In genomic region chr16:70644763-70645597, GRCh38 we compare ENCODE assay signal across 19 cellular contexts. TPM values are rescaled to one million over a fixed set of nuclear protein-coding genes. Genes with fewer than 3 reads are reported as not detected.
DNase-seq lines count a peak whose midpoint lies in the region; ATAC-seq, FAIRE-seq and TF ChIP-seq lines count a peak whose summit lies in the region.
"Had no signal": no experiment of that assay in that cellular context is flagged by ENCODE, and none has a peak within 500 bp of the region (broad histone marks: within the 10 kb centered on the region; RNA-seq: fewer than 3 reads in every experiment).

No MANE protein-coding gene starts in this region.

- WGBS in HepG2 (ENCODE audit: low lambda C conversion rate), result 35% methylated on average over 10 of the region's 10 CpGs
- WGBS in right lobe of liver (ENCODE audit: insufficient coverage, low coverage, low lambda C conversion rate, missing lambda C conversion rate), result 53% methylated on average over 3 of the region's 10 CpGs
- WGBS in GM12878 (ENCODE audit: insufficient coverage, insufficient replicate concordance, low lambda C conversion rate, missing lambda C conversion rate), result 28% methylated on average over 10 of the region's 10 CpGs
- WGBS in psoas muscle, 3 donors, result 81 to 94% (median 84%) methylated on average over 10 of the region's 10 CpGs
- 71 to 79% (median 75%) methylated on average over 10 of the region's 10 CpGs for WGBS in small intestine, 3 donors

- peaks cover 8% of the 10 kb centered on the region; the same call in 1 of the 2 replicates for H3K4me1 ChIP-seq in HepG2 (ENCODE audit: insufficient read depth, low read length)
- H3K4me1 ChIP-seq in right lobe of liver, result no peaks in the 10 kb centered on the region
- H3K4me1 ChIP-seq in GM12878 (ENCODE audit: control insufficient read depth, insufficient read depth, low read length), result no peaks in the 10 kb centered on the region
- H3K4me1 ChIP-seq in psoas muscle, result peaks cover 13% of the 10 kb centered on the region
- H3K4me1 ChIP-seq in small intestine (ENCODE audit: control insufficient read depth in 2 of 2, insufficient read depth in 1 of 2, low read depth in 1 of 2, low read length in 1 of 2), result no peaks in the 10 kb centered on the region
- H3K4me1 ChIP-seq: Peyer's patch, uterus had no signal

- TF ChIP-seq EP300 in HepG2 (IDR thresholded peaks at IDR 0.05; ENCODE audit: low read depth in 2 of 2, low read length in 2 of 2) (no peak), HepG2 (CRISPR knock-in tag; IDR thresholded peaks at IDR 0.05; ENCODE audit: borderline replicate concordance) (no peak), GM12878 (IDR thresholded peaks at IDR 0.05; ENCODE audit: borderline replicate concordance in 1 of 2, control insufficient read depth in 1 of 2, low read depth in 2 of 2, low read length in 2 of 2) (no peak)

- H3K4me2 ChIP-seq in HepG2 (ENCODE audit: low read depth, low read length) (no peak overlapping the region), GM12878 (ENCODE audit: control insufficient read depth, insufficient read depth) (no peak overlapping the region)

- BruUV-seq in HepG2 (replicated peaks; lab: Mats Ljungman, UMichigan), result no TSS peak
- BruUV-seq in GM12878 (replicated peaks; lab: Mats Ljungman, UMichigan), result no TSS peak

- DNase-seq in HepG2 (ENCODE audit: low spot score) (no peak), right lobe of liver (no peak), HEK293T (ENCODE audit: extremely low spot score) (peak; percentile 19), GM12878 (ENCODE audit: low read depth, low spot score) (no peak), psoas muscle (no peak), small intestine (no peak), glutamatergic neuron (no peak), islet precursor cell (no peak)
- DNase-seq: activated CD4-positive, alpha-beta T cell treated with anti-CD3 and anti-CD28 coated beads, Interleukin-2, amount 10 ng/mL, durations not matched to agents 7 days and 5 days; activated gamma-delta T cell treated with Interleukin-2 at 50 U/mL for 16 hours; effector memory CD4-positive, alpha-beta T cell; head of caudate nucleus; immature natural killer cell; NCI-H2029; Peyer's patch; stimulated activated CD4-positive, alpha-beta T cell treated with anti-CD3 and anti-CD28 coated beads, Interleukin-4, amount 100 ng/mL, for 24 hours; uterus had no signal

- H3K36me3 Mint-ChIP-seq in glutamatergic neuron (ENCODE audit: unreplicated experiment), result peaks cover 9% of the 10 kb centered on the region
- H3K36me3 Mint-ChIP-seq: immature natural killer cell had no signal

- H3K27me3 Mint-ChIP-seq in glutamatergic neuron (ENCODE audit: unreplicated experiment), result no peaks in the 10 kb centered on the region

- H4K20me1 ChIP-seq in HepG2 (ENCODE audit: insufficient read depth, low read length), result no peaks in the 10 kb centered on the region
- H4K20me1 ChIP-seq in GM12878 (ENCODE audit: control insufficient read depth, insufficient read depth), result no peaks in the 10 kb centered on the region

- TF ChIP-seq CTCF in HepG2 (CRISPR knock-in tag; IDR thresholded peaks at IDR 0.05) (peak; percentile 54), right lobe of liver (IDR thresholded peaks at IDR 0.05) (no peak), GM12878 (IDR thresholded peaks at IDR 0.05 in 2 of 3, conservative IDR thresholded peaks at IDR 0.05 in 1 of 3; ENCODE audit: control insufficient read depth in 2 of 3, extremely low read depth in 1 of 3, insufficient read depth in 1 of 3, low read depth in 3 of 3, low read length in 3 of 3) (0 out of 6 replicates have a peak, but pooled peaks of 1 of the 3 experiments have one; percentile 2), psoas muscle (IDR thresholded peaks at IDR 0.05) (no peak), glutamatergic neuron (IDR thresholded peaks at IDR 0.05; ENCODE audit: partially characterized antibody, unreplicated experiment) (no peak)

- CTCF ChIA-PET in HepG2 (lab: Yijun Ruan, JAX; ENCODE audit: low intra/inter-chr PET ratio, low total read pairs) (interaction anchor here (1.3 kb wide), 1 partner anchor 125 kb away, joined by 6 read pairs; no protein-coding TSS in a partner anchor), HEK293T (lab: Yijun Ruan, JAX) (no interaction called here), GM12878 (lab: Yijun Ruan, JAX) (no interaction called here)

- H2AFZ ChIP-seq in HepG2 (ENCODE audit: low read length) (no peak overlapping the region), GM12878 (ENCODE audit: control insufficient read depth, low read depth, low read length) (no peak overlapping the region)
- H2AFZ ChIP-seq: parathyroid adenoma had no signal

- H3K27ac Mint-ChIP-seq in glutamatergic neuron (ENCODE audit: unreplicated experiment), result no peak overlapping the region
- H3K27ac Mint-ChIP-seq: activated CD4-positive, alpha-beta T cell treated with anti-CD3 and anti-CD28 coated beads, Interleukin-2, amount 10 ng/mL, durations not matched to agents 7 days and 5 days; immature natural killer cell had no signal

- peak; percentile 59 for FAIRE-seq in HepG2 (lab: Jason Lieb, UNC)
- no peak for FAIRE-seq in GM12878 (lab: Jason Lieb, UNC)
- FAIRE-seq in small intestine (lab: Jason Lieb, UNC), result no peak

- SMC1A ChIA-PET in GM12878 (lab: Charles Lee; ENCODE audit: uncharacterized antibody, unreplicated experiment), result no interaction called here

- TF ChIP-seq RAD21 in HepG2 (CRISPR knock-in tag; IDR thresholded peaks at IDR 0.05), result no peak
- TF ChIP-seq RAD21 in GM12878 (IDR thresholded peaks at IDR 0.05; ENCODE audit: insufficient read depth, low read depth, low read length), result peak; percentile 26; the same call in 1 of the 2 replicates

- H3K27ac ChIP-seq in HepG2 (ENCODE audit: extremely low read length, insufficient read depth, low read length) (no peak overlapping the region), right lobe of liver (no peak overlapping the region), GM12878 (ENCODE audit: control insufficient read depth, insufficient read depth) (no peak overlapping the region), psoas muscle (no peak overlapping the region), small intestine (ENCODE audit: low read depth in 1 of 2, low read length in 1 of 2) (no peak overlapping the region)
- H3K27ac ChIP-seq: parathyroid adenoma, Peyer's patch, uterus had no signal

- peaks cover 10% of the 10 kb centered on the region for H3K4me1 Mint-ChIP-seq in glutamatergic neuron (ENCODE audit: low read depth, unreplicated experiment)
- H3K4me1 Mint-ChIP-seq: activated CD4-positive, alpha-beta T cell treated with anti-CD3 and anti-CD28 coated beads, Interleukin-2, amount 10 ng/mL, durations not matched to agents 7 days and 5 days; central memory CD8-positive, alpha-beta T cell; immature natural killer cell had no signal

- TF ChIP-seq POLR2A in HepG2 (IDR thresholded peaks at IDR 0.05; ENCODE audit: insufficient read depth in 1 of 2, low read depth in 2 of 2, low read length in 2 of 2), result no peak
- TF ChIP-seq POLR2A in right lobe of liver (IDR thresholded peaks at IDR 0.05), result no peak
- no peak for TF ChIP-seq POLR2A in GM12878 (IDR thresholded peaks at IDR 0.05; ENCODE audit: low read depth, low read length)

- H3K9ac ChIP-seq in HepG2 (ENCODE audit: insufficient read depth, low read depth, low read length) (no peak overlapping the region), GM12878 (ENCODE audit: control insufficient read depth, insufficient read depth, low read length) (no peak overlapping the region)
- H3K9ac ChIP-seq: parathyroid adenoma had no signal

- H3K36me3 ChIP-seq in HepG2 (replicated peaks in 1 of 2; ENCODE audit: control insufficient read depth in 1 of 2, insufficient read depth in 2 of 2, low read length in 2 of 2) (no peaks in the 10 kb centered on the region), right lobe of liver (no peaks in the 10 kb centered on the region), GM12878 (ENCODE audit: control insufficient read depth in 2 of 2, insufficient read depth in 2 of 2, low read length in 1 of 2) (no peaks in the 10 kb centered on the region), psoas muscle (ENCODE audit: insufficient read depth in 1 of 2, low read depth in 1 of 2) (no peaks in the 10 kb centered on the region), small intestine (ENCODE audit: control insufficient read depth in 2 of 2, insufficient read depth in 2 of 2, low read length in 2 of 2) (no peaks in the 10 kb centered on the region)
- H3K36me3 ChIP-seq: Peyer's patch, uterus had no signal

- H3K4me3 ChIP-seq in HepG2 (replicated peaks in 1 of 3; ENCODE audit: insufficient read depth in 1 of 3, low read depth in 2 of 3, low read length in 3 of 3), result no peak overlapping the region
- H3K4me3 ChIP-seq in right lobe of liver, result no peak overlapping the region
- no peak overlapping the region for H3K4me3 ChIP-seq in GM12878
- H3K4me3 ChIP-seq in psoas muscle, result no peak overlapping the region
- H3K4me3 ChIP-seq in small intestine (ENCODE audit: low read depth in 1 of 2, low read length in 2 of 2), result no peak overlapping the region
- H3K4me3 ChIP-seq: Peyer's patch, uterus had no signal

- POLR2A ChIA-PET in HepG2 (lab: Yijun Ruan, JAX) (no interaction called here), HEK293T (lab: Yijun Ruan, JAX) (no interaction called here), GM12878 (lab: Charles Lee) (no interaction called here)

- ATAC-seq in HepG2 (peak; percentile 51), right lobe of liver (no peak), GM12878 (peak; percentile 54), psoas muscle (no peak)

- in situ Hi-C loops in HepG2 (cut with HindIII; ENCODE audit: extremely low pct_ligation_motif_present, low pct_unique_long_range_greater_than_20kb), result no loop called here
- in situ Hi-C loops in GM12878 (cut with MboI), result no loop called here

- H3K27me3 ChIP-seq in HepG2 (ENCODE audit: control insufficient read depth in 1 of 2, insufficient read depth in 2 of 2, low read length in 2 of 2), result peaks cover 10 to 46% of the 10 kb centered on the region in 2 experiments; a peak in 4 of 5 replicates
- H3K27me3 ChIP-seq in right lobe of liver, result no peaks in the 10 kb centered on the region
- no peaks in the 10 kb centered on the region for H3K27me3 ChIP-seq in GM12878 (replicated peaks in 1 of 2; ENCODE audit: control insufficient read depth in 2 of 2, insufficient read depth in 2 of 2, low read length in 1 of 2)
- H3K27me3 ChIP-seq in psoas muscle (ENCODE audit: insufficient read depth in 3 of 3, low read length in 2 of 3), result no peaks in the 10 kb centered on the region
- no peaks in the 10 kb centered on the region for H3K27me3 ChIP-seq in small intestine (ENCODE audit: control insufficient read depth in 2 of 2, insufficient read depth in 2 of 2, low read length in 2 of 2)
- H3K27me3 ChIP-seq: Peyer's patch, uterus had no signal

- H3K4me3 Mint-ChIP-seq in glutamatergic neuron (ENCODE audit: unreplicated experiment), result no peak overlapping the region
- H3K4me3 Mint-ChIP-seq: activated CD4-positive, alpha-beta T cell treated with anti-CD3 and anti-CD28 coated beads, Interleukin-2, amount 10 ng/mL, durations not matched to agents 7 days and 5 days; central memory CD8-positive, alpha-beta T cell; immature natural killer cell had no signal

- intact Hi-C loops in HepG2 (cut with micrococcal nuclease; ENCODE audit: unreplicated experiment) (loop anchor here (5.0 kb wide), 1 partner anchor 68 kb away; no protein-coding TSS in a partner anchor), right lobe of liver (cut with DNase I) (no loop called here), GM12878 (cut with micrococcal nuclease; ENCODE audit: unreplicated experiment) (no loop called here), psoas muscle (cut with DNase I) (loop anchor here (2.0 to 5.0 kb wide), 3 partner anchors 66 to 253 kb away; no protein-coding TSS in a partner anchor)

- no peaks in the 10 kb centered on the region for H3K9me3 ChIP-seq in HepG2 (ENCODE audit: low read length)
- no peaks in the 10 kb centered on the region for H3K9me3 ChIP-seq in right lobe of liver
- no peaks in the 10 kb centered on the region for H3K9me3 ChIP-seq in GM12878 (replicated peaks; ENCODE audit: control insufficient read depth, insufficient read depth, low read length)
- no peaks in the 10 kb centered on the region for H3K9me3 ChIP-seq in psoas muscle
- H3K9me3 ChIP-seq in small intestine (ENCODE audit: control insufficient read depth, low read depth), result no peaks in the 10 kb centered on the region
- H3K9me3 ChIP-seq: Peyer's patch, uterus had no signal

- H3K79me2 ChIP-seq in HepG2 (ENCODE audit: insufficient read depth, low read length), result no peaks in the 10 kb centered on the region
- H3K79me2 ChIP-seq in GM12878 (ENCODE audit: control insufficient read depth, insufficient read depth, low read length), result no peaks in the 10 kb centered on the region
- H3K79me2 ChIP-seq: parathyroid adenoma had no signal

- peaks cover 3% of the 10 kb centered on the region for H3K9me3 Mint-ChIP-seq in glutamatergic neuron (ENCODE audit: unreplicated experiment)
- H3K9me3 Mint-ChIP-seq: activated CD4-positive, alpha-beta T cell treated with anti-CD3 and anti-CD28 coated beads, Interleukin-2, amount 10 ng/mL, durations not matched to agents 7 days and 5 days; central memory CD8-positive, alpha-beta T cell; immature natural killer cell had no signal

- RAD21 ChIA-PET in GM12878 (lab: Charles Lee; ENCODE audit: unreplicated experiment), result no interaction called here

RNA-seq across cellular contexts. Expression of gene IL34, which starts 1.4 kb away (rescaled TPM):
- total RNA-seq in HepG2 (2016; rRNA removed; fragmentation: Illumina TruSeq; extraction: Trizol) (1.2 and 1.4 TPM in 2 replicates), right lobe of liver (1 to 10 TPM in 1 of 6 experiments, under 1 TPM in 5; 0.27 to 1.1 (median 0.49) TPM), GM12878 (2014; rRNA removed) (0.65 TPM in 1 of 2 replicates, not detected in the other), GM12878 (2014; rRNA removed; fragmentation: Illumina TruSeq; extraction: Trizol) (not detected in 2 replicates), GM12878 (2021) (not detected in 2 replicates), psoas muscle (10 to 100 TPM in 2 of 4 donors, 1 to 10 TPM in 2; 6.5 to 18.5 (median 9.0) TPM), glutamatergic neuron (ENCODE audit: unreplicated experiment) (0.42 TPM)
- total RNA-seq in HepG2 (2016; cell fraction: cytosol; rRNA removed; fragmentation: Illumina TruSeq; extraction: Trizol; ENCODE audit: low read depth), result 1.0 and 1.6 TPM in 2 replicates
- total RNA-seq in HepG2 (2016; cell fraction: insoluble cytoplasmic fraction; rRNA removed; fragmentation: Illumina TruSeq; extraction: Trizol), result 1.2 and 1.3 TPM in 2 replicates
- total RNA-seq in HepG2 (2016; cell fraction: membrane; rRNA removed; fragmentation: Illumina TruSeq; extraction: Trizol), result 1.8 and 2.4 TPM in 2 replicates
- 0.31 and 0.40 TPM in 2 replicates for total RNA-seq in HepG2 (2016; cell fraction: nucleus; rRNA removed; fragmentation: Illumina TruSeq; extraction: Trizol)
- polyA plus RNA-seq in HepG2 (2011; rRNA removed) (1.3 and 1.6 TPM in 2 replicates), GM12878 (2011; rRNA removed) (not detected in 2 replicates), GM12878 (2014; fragmentation: Illumina TruSeq; extraction: Trizol) (0.40 TPM in 1 of 2 replicates, not detected in the other), GM12878 (2014; fragmentation: Nextera tagmentation; extraction: Ambion mirVana) (not detected), GM12878 (2014; rRNA removed) (0.27 TPM in 1 of 2 replicates, not detected in the other), GM12878 (2016; fragmentation: Nextera tagmentation; extraction: Ambion mirVana) (not detected), psoas muscle (1 to 10 TPM in 2 of 3 donors, under 1 TPM in 1; 0.89 to 3.7 (median 2.2) TPM), small intestine (1 to 10 TPM in 2 of 3 donors, not detected in 1; 1.5 to 6.5 TPM)
- 1.1 and 2.2 TPM in 2 replicates for polyA plus RNA-seq in HepG2 (2011; cell fraction: cytosol; rRNA removed)
- polyA plus RNA-seq in HepG2 (2011; cell fraction: nucleus; rRNA removed), result 0.83 and 1.9 TPM in 2 replicates
- polyA plus RNA-seq in HepG2 (2012), result 0.83 TPM in 2 replicates
- polyA plus RNA-seq in HepG2 (2016; cell fraction: cytosol; fragmentation: Illumina TruSeq; extraction: Trizol; ENCODE audit: low read depth), result 1.3 and 2.1 TPM in 2 replicates
- 0.84 and 0.90 TPM in 2 replicates for polyA plus RNA-seq in HepG2 (2016; cell fraction: insoluble cytoplasmic fraction; fragmentation: Illumina TruSeq; extraction: Trizol; ENCODE audit: low read depth)
- 1.2 and 1.6 TPM in 2 replicates for polyA plus RNA-seq in HepG2 (2016; cell fraction: membrane; fragmentation: Illumina TruSeq; extraction: Trizol; ENCODE audit: low read depth)
- polyA plus RNA-seq in HepG2 (2016; cell fraction: nucleus; fragmentation: Illumina TruSeq; extraction: Trizol; ENCODE audit: insufficient read depth, low read depth), result 0.96 and 1.1 TPM in 2 replicates
- 1.0 TPM in 1 of 2 replicates, not detected in the other for polyA minus RNA-seq in HepG2 (2011; rRNA and poly(A)+ RNA removed; ENCODE audit: low replicate concordance)
- 0.35 TPM in 1 of 2 replicates, not detected in the other for polyA minus RNA-seq in HepG2 (2011; cell fraction: cytosol; rRNA and poly(A)+ RNA removed)
- 0.50 and 1.5 TPM in 2 replicates for polyA minus RNA-seq in HepG2 (2011; cell fraction: nucleus; rRNA and poly(A)+ RNA removed)
- total RNA-seq in GM12878 (2013; cell fraction: nucleolus; rRNA removed), result not detected in 2 replicates
- not detected for polyA plus RNA-seq in GM12878 (2011; ENCODE audit: low read depth)
- 0.09 TPM in 1 of 2 replicates, not detected in the other for polyA plus RNA-seq in GM12878 (2011; cell fraction: cytosol; rRNA removed)
- not detected in 2 replicates for polyA plus RNA-seq in GM12878 (2011; cell fraction: nucleus; rRNA removed)
- polyA plus RNA-seq in GM12878 (2012), result 0.08 TPM in 1 of 2 replicates, not detected in the other
- not detected in 2 replicates for polyA minus RNA-seq in GM12878 (2011; rRNA and poly(A)+ RNA removed)
- not detected in 2 replicates for polyA minus RNA-seq in GM12878 (2011; cell fraction: cytosol; rRNA and poly(A)+ RNA removed)
- not detected in 2 replicates for polyA minus RNA-seq in GM12878 (2011; cell fraction: nucleus; rRNA and poly(A)+ RNA removed)
- total RNA-seq: activated CD4-positive, alpha-beta T cell treated with anti-CD3 and anti-CD28 coated beads, Interleukin-2, amount 10 ng/mL, durations not matched to agents 7 days and 5 days had no signal
- polyA plus RNA-seq: immature natural killer cell had no signal

RNA-seq across cellular contexts. Expression of gene MTSS2, which starts 40.9 kb away (rescaled TPM):
- total RNA-seq in HepG2 (2016; rRNA removed; fragmentation: Illumina TruSeq; extraction: Trizol) (84.6 and 132 TPM in 2 replicates), right lobe of liver (100 to 1,000 TPM in 2 of 6 experiments, 10 to 100 TPM in 4; 28.5 to 117 (median 80.2) TPM), GM12878 (2014; rRNA removed) (under 0.01 and 0.16 TPM in 2 replicates), GM12878 (2014; rRNA removed; fragmentation: Illumina TruSeq; extraction: Trizol) (0.13 TPM in 1 of 2 replicates, not detected in the other), GM12878 (2021) (0.51 and 0.74 TPM in 2 replicates), psoas muscle (100 to 1,000 TPM; 104 to 166 (median 110) TPM), glutamatergic neuron (ENCODE audit: unreplicated experiment) (36.2 TPM)
- 43.5 and 50.3 TPM in 2 replicates for total RNA-seq in HepG2 (2016; cell fraction: cytosol; rRNA removed; fragmentation: Illumina TruSeq; extraction: Trizol; ENCODE audit: low read depth)
- 77.0 and 127 TPM in 2 replicates for total RNA-seq in HepG2 (2016; cell fraction: insoluble cytoplasmic fraction; rRNA removed; fragmentation: Illumina TruSeq; extraction: Trizol)
- total RNA-seq in HepG2 (2016; cell fraction: membrane; rRNA removed; fragmentation: Illumina TruSeq; extraction: Trizol), result 144 and 145 TPM in 2 replicates
- total RNA-seq in HepG2 (2016; cell fraction: nucleus; rRNA removed; fragmentation: Illumina TruSeq; extraction: Trizol), result 105 and 134 TPM in 2 replicates
- polyA plus RNA-seq in HepG2 (2011; rRNA removed) (242 and 284 TPM in 2 replicates), GM12878 (2011; rRNA removed) (0.01 and 0.05 TPM in 2 replicates), GM12878 (2014; fragmentation: Illumina TruSeq; extraction: Trizol) (0.03 and 0.25 TPM in 2 replicates), GM12878 (2014; fragmentation: Nextera tagmentation; extraction: Ambion mirVana) (not detected), GM12878 (2014; rRNA removed) (0.11 and 0.14 TPM in 2 replicates), GM12878 (2016; fragmentation: Nextera tagmentation; extraction: Ambion mirVana) (not detected), psoas muscle (100 to 1,000 TPM in 1 of 3 donors, 10 to 100 TPM in 2; 50.0 to 120 (median 94.3) TPM), small intestine (10 to 100 TPM in 1 of 3 donors, 1 to 10 TPM in 2; 2.9 to 15.2 (median 7.3) TPM)
- 101 and 160 TPM in 2 replicates for polyA plus RNA-seq in HepG2 (2011; cell fraction: cytosol; rRNA removed)
- polyA plus RNA-seq in HepG2 (2011; cell fraction: nucleus; rRNA removed), result 555 and 802 TPM in 2 replicates
- 157 and 253 TPM in 2 replicates for polyA plus RNA-seq in HepG2 (2012)
- 47.6 and 47.9 TPM in 2 replicates for polyA plus RNA-seq in HepG2 (2016; cell fraction: cytosol; fragmentation: Illumina TruSeq; extraction: Trizol; ENCODE audit: low read depth)
- 136 and 193 TPM in 2 replicates for polyA plus RNA-seq in HepG2 (2016; cell fraction: insoluble cytoplasmic fraction; fragmentation: Illumina TruSeq; extraction: Trizol; ENCODE audit: low read depth)
- 144 and 154 TPM in 2 replicates for polyA plus RNA-seq in HepG2 (2016; cell fraction: membrane; fragmentation: Illumina TruSeq; extraction: Trizol; ENCODE audit: low read depth)
- polyA plus RNA-seq in HepG2 (2016; cell fraction: nucleus; fragmentation: Illumina TruSeq; extraction: Trizol; ENCODE audit: insufficient read depth, low read depth), result 467 and 522 TPM in 2 replicates
- 24.5 and 186 TPM in 2 replicates for polyA minus RNA-seq in HepG2 (2011; rRNA and poly(A)+ RNA removed; ENCODE audit: low replicate concordance)
- polyA minus RNA-seq in HepG2 (2011; cell fraction: cytosol; rRNA and poly(A)+ RNA removed), result 155 and 166 TPM in 2 replicates
- polyA minus RNA-seq in HepG2 (2011; cell fraction: nucleus; rRNA and poly(A)+ RNA removed), result 97.5 and 127 TPM in 2 replicates
- 0.21 and 0.27 TPM in 2 replicates for total RNA-seq in GM12878 (2013; cell fraction: nucleolus; rRNA removed)
- polyA plus RNA-seq in GM12878 (2011; ENCODE audit: low read depth), result not detected
- 0.01 and 0.05 TPM in 2 replicates for polyA plus RNA-seq in GM12878 (2011; cell fraction: cytosol; rRNA removed)
- polyA plus RNA-seq in GM12878 (2011; cell fraction: nucleus; rRNA removed), result 0.24 and 0.76 TPM in 2 replicates
- 0.06 and 0.39 TPM in 2 replicates for polyA plus RNA-seq in GM12878 (2012)
- polyA minus RNA-seq in GM12878 (2011; rRNA and poly(A)+ RNA removed), result not detected in 2 replicates
- 0.40 and 1.1 TPM in 2 replicates for polyA minus RNA-seq in GM12878 (2011; cell fraction: cytosol; rRNA and poly(A)+ RNA removed)
- 0.48 TPM in 1 of 2 replicates, not detected in the other for polyA minus RNA-seq in GM12878 (2011; cell fraction: nucleus; rRNA and poly(A)+ RNA removed)
- polyA plus RNA-seq: immature natural killer cell had no signal

Comparison
In these comparisons a context has a peak if more than half of its experiments do, and no peak if none do; other contexts are left out.
1. ATAC-seq: peak in HepG2 (single experiment) and GM12878 (single experiment); none in right lobe of liver (0 of 4) and psoas muscle (0 of 4).
2. intact Hi-C loops: an anchor here in HepG2 (5.0 kb wide) and psoas muscle (2.0 to 5.0 kb wide); none called in right lobe of liver and GM12878.
3. RNA of gene MTSS2, which starts 40.9 kb away (total RNA-seq): 43.5 to 145 TPM in HepG2, 104 to 166 TPM in psoas muscle, 28.5 to 117 TPM in right lobe of liver and 36.2 TPM in glutamatergic neuron (single experiment); under 0.01 to 0.74 TPM in GM12878; every median in the first group is over 10 times any median in the second.
4. Of the 75 proteins assayed by ChIP-seq in both HepG2 and GM12878: peak only in HepG2: IKZF1; only in GM12878: RAD21; in both: none; in neither: 71; mixed calls (peak in some experiments, not most) for 2.